ENCODE assay signal across 1 cellular context in the genomic region with DNA sequence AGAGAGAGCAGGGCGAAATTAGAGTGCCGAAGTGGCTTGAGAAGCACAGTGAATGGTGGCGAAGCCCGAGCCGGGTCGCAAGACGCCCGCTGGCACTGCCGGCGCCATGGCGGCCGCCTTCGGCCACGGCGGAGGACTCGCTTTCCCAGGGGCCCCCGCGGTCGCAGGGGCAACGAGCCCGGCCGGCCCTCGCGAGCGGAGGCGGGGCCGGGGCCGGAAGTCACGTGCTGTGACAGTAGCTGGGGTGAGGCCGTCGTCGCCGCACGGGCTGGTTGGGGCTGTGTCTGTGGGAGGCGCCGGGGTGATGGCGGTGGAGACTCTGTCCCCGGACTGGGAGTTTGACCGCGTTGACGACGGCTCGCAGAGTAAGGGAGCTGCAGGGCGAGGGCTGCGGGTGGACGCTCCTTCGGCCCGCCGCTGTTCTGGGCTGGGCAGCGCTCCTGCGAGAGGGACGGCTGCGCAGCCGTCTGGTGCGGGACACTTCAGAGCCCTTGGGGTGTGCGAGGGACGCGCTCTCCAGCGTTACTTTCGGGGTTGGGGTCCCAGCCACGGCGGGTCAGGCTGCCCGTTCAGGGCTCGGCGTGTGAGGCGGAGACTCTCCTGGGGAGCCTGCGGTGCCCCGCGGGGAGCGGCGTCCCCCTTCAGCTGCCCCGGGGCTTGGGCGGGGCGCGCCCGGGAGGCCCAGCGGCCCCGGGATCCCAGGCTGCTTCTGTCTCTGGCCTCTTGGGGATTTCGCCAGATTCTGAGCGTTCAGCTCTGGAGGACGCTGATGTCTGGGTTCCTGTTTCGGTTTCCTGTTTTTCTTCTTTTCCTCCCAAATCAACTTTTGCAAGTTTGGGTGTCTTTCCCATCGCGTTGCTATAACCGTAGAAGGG.
TF ChIP-seq lines count a peak whose summit lies in the region.

WASHC4 (plus strand) TSS at position 235 of the 875 bp plus-strand sequence; CDS start at position 305, 70 bp downstream.

TF ChIP-seq in HEK293, 187 proteins besides CTCF, POLR2A, EP300 and RAD21 (continued from another document and continues in another):
- TF ChIP-seq, protein P1, sequence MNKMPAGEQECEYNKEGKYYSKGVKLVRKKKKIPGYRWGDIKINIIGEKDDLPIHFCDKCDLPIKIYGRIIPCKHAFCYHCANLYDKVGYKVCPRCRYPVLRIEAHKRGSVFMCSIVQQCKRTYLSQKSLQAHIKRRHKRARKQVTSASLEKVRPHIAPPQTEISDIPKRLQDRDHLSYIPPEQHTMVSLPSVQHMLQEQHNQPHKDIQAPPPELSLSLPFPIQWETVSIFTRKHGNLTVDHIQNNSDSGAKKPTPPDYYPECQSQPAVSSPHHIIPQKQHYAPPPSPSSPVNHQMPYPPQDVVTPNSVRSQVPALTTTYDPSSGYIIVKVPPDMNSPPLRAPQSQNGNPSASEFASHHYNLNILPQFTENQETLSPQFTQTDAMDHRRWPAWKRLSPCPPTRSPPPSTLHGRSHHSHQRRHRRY (tag by site-specific recombination; IDR thresholded peaks at IDR 0.05): no peak
- no peak for TF ChIP-seq SCRT1 (tag by site-specific recombination; IDR thresholded peaks at IDR 0.05; ENCODE audit: borderline replicate concordance)
- TF ChIP-seq WT1 (tag by site-specific recombination; IDR thresholded peaks at IDR 0.05): peak; percentile 73
- TF ChIP-seq ZNF19 (tag by site-specific recombination; IDR thresholded peaks at IDR 0.05; ENCODE audit: low read depth): no peak
- peak; percentile 86 for TF ChIP-seq ZNF2 (tag by site-specific recombination; IDR thresholded peaks at IDR 0.05)
- no peak; the same call in 1 of the 2 replicates for TF ChIP-seq ZNF223 (tag by site-specific recombination; IDR thresholded peaks at IDR 0.05)
- TF ChIP-seq ZNF521 (tag by site-specific recombination; IDR thresholded peaks at IDR 0.05): no peak
- TF ChIP-seq ZNF707 (tag by site-specific recombination; IDR thresholded peaks at IDR 0.05): no peak
- TF ChIP-seq ZNF398 (tag by site-specific recombination; IDR thresholded peaks at IDR 0.05): 0 out of 2 replicates have a peak, but pooled peaks have one; percentile 27
- no peak for TF ChIP-seq ZNF416 (tag by site-specific recombination; IDR thresholded peaks at IDR 0.05)
- TF ChIP-seq, protein P2, sequence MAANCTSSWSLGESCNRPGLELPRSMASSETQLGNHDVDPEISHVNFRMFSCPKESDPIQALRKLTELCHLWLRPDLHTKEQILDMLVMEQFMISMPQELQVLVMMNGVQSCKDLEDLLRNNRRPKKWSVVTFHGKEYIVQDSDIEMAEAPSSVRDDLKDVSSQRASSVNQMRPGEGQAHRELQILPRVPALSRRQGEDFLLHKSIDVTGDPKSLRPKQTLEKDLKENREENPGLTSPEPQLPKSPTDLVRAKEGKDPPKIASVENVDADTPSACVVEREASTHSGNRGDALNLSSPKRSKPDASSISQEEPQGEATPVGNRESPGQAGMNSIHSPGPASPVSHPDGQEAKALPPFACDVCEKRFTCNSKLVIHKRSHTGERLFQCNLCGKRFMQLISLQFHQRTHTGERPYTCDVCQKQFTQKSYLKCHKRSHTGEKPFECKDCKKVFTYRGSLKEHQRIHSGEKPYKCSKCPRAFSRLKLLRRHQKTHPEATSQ (tag by site-specific recombination; IDR thresholded peaks at IDR 0.05): peak; percentile 96
- peak; percentile 34; the same call in 1 of the 2 replicates for TF ChIP-seq PRDM10 (tag by site-specific recombination; IDR thresholded peaks at IDR 0.05)
- no peak for TF ChIP-seq ZNF701 (tag by site-specific recombination; IDR thresholded peaks at IDR 0.05)
- peak; percentile 71; the same call in 1 of the 2 replicates for TF ChIP-seq KLF7 (tag by site-specific recombination; IDR thresholded peaks at IDR 0.05; ENCODE audit: borderline replicate concordance)
- TF ChIP-seq ZIC2 (tag by site-specific recombination; IDR thresholded peaks at IDR 0.05): peak; percentile 84
- TF ChIP-seq ZNF302 (tag by site-specific recombination; IDR thresholded peaks at IDR 0.05; ENCODE audit: low read depth): no peak
- no peak for TF ChIP-seq ZNF184 (tag by site-specific recombination; IDR thresholded peaks at IDR 0.05)
- 0 out of 2 replicates have a peak, but pooled peaks have one; percentile 61 for TF ChIP-seq ZNF785 (tag by site-specific recombination; IDR thresholded peaks at IDR 0.05)
- TF ChIP-seq, protein P3, sequence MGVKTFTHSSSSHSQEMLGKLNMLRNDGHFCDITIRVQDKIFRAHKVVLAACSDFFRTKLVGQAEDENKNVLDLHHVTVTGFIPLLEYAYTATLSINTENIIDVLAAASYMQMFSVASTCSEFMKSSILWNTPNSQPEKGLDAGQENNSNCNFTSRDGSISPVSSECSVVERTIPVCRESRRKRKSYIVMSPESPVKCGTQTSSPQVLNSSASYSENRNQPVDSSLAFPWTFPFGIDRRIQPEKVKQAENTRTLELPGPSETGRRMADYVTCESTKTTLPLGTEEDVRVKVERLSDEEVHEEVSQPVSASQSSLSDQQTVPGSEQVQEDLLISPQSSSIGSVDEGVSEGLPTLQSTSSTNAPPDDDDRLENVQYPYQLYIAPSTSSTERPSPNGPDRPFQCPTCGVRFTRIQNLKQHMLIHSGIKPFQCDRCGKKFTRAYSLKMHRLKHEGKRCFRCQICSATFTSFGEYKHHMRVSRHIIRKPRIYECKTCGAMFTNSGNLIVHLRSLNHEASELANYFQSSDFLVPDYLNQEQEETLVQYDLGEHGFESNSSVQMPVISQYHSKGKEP (tag by site-specific recombination; IDR thresholded peaks at IDR 0.05): no peak
- peak; percentile 88; the same call in 1 of the 2 replicates for TF ChIP-seq ZNF610 (tag by site-specific recombination; IDR thresholded peaks at IDR 0.05; ENCODE audit: borderline replicate concordance)
- TF ChIP-seq ZNF830 (tag by site-specific recombination; IDR thresholded peaks at IDR 0.05; ENCODE audit: low read depth): no peak
- TF ChIP-seq ZBTB1 (tag by site-specific recombination; IDR thresholded peaks at IDR 0.05): 0 out of 2 replicates have a peak, but pooled peaks have one; percentile 61
- TF ChIP-seq ZNF26 (tag by site-specific recombination; IDR thresholded peaks at IDR 0.05): no peak
- TF ChIP-seq ZNF596 (tag by site-specific recombination; IDR thresholded peaks at IDR 0.05): no peak
- no peak for TF ChIP-seq AEBP2 (tag by site-specific recombination; IDR thresholded peaks at IDR 0.05; ENCODE audit: borderline replicate concordance)
- no peak for TF ChIP-seq RBAK (tag by site-specific recombination; IDR thresholded peaks at IDR 0.05)
- TF ChIP-seq ZNF621 (tag by site-specific recombination; IDR thresholded peaks at IDR 0.05): no peak
- TF ChIP-seq EGR2 (tag by site-specific recombination; IDR thresholded peaks at IDR 0.05; ENCODE audit: low read depth): peak; percentile 56
- no peak for TF ChIP-seq TCF7L2 (IDR thresholded peaks at IDR 0.05; ENCODE audit: borderline replicate concordance, low read depth, low read length)
- no peak for TF ChIP-seq ZNF133 (tag by site-specific recombination; IDR thresholded peaks at IDR 0.05)
- TF ChIP-seq, protein P4, sequence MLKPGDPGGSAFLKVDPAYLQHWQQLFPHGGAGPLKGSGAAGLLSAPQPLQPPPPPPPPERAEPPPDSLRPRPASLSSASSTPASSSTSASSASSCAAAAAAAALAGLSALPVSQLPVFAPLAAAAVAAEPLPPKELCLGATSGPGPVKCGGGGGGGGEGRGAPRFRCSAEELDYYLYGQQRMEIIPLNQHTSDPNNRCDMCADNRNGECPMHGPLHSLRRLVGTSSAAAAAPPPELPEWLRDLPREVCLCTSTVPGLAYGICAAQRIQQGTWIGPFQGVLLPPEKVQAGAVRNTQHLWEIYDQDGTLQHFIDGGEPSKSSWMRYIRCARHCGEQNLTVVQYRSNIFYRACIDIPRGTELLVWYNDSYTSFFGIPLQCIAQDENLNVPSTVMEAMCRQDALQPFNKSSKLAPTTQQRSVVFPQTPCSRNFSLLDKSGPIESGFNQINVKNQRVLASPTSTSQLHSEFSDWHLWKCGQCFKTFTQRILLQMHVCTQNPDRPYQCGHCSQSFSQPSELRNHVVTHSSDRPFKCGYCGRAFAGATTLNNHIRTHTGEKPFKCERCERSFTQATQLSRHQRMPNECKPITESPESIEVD (tag by site-specific recombination; IDR thresholded peaks at IDR 0.05): no peak; the same call in 1 of the 2 replicates
- TF ChIP-seq ZNF341 (tag by site-specific recombination; IDR thresholded peaks at IDR 0.05; ENCODE audit: low read depth): no peak; the same call in none of the 2 replicates
- TF ChIP-seq, protein P5, sequence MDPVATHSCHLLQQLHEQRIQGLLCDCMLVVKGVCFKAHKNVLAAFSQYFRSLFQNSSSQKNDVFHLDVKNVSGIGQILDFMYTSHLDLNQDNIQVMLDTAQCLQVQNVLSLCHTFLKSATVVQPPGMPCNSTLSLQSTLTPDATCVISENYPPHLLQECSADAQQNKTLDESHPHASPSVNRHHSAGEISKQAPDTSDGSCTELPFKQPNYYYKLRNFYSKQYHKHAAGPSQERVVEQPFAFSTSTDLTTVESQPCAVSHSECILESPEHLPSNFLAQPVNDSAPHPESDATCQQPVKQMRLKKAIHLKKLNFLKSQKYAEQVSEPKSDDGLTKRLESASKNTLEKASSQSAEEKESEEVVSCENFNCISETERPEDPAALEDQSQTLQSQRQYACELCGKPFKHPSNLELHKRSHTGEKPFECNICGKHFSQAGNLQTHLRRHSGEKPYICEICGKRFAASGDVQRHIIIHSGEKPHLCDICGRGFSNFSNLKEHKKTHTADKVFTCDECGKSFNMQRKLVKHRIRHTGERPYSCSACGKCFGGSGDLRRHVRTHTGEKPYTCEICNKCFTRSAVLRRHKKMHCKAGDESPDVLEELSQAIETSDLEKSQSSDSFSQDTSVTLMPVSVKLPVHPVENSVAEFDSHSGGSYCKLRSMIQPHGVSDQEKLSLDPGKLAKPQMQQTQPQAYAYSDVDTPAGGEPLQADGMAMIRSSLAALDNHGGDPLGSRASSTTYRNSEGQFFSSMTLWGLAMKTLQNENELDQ (tag by site-specific recombination; IDR thresholded peaks at IDR 0.05; ENCODE audit: low read depth): no peak
- TF ChIP-seq ZNF157 (tag by site-specific recombination; IDR thresholded peaks at IDR 0.05): no peak
- no peak for TF ChIP-seq SALL2 (tag by site-specific recombination; IDR thresholded peaks at IDR 0.05; ENCODE audit: borderline replicate concordance)
- no peak for TF ChIP-seq ZNF837 (tag by site-specific recombination; IDR thresholded peaks at IDR 0.05)
- TF ChIP-seq ZNF514 (tag by site-specific recombination; IDR thresholded peaks at IDR 0.05): no peak
- no peak for TF ChIP-seq ZNF274 (IDR thresholded peaks at IDR 0.05; ENCODE audit: low read length)
- no peak for TF ChIP-seq ZNF274 (tag by site-specific recombination; IDR thresholded peaks at IDR 0.05; ENCODE audit: borderline replicate concordance)
- TF ChIP-seq ZNF791 (tag by site-specific recombination; IDR thresholded peaks at IDR 0.05): no peak
